Comparison of ENCODE assay signal across 22 cellular contexts in genomic region chr12:84889818-84890217, GRCh38. TPM values are rescaled to one million over a fixed set of nuclear protein-coding genes. Genes with fewer than 3 reads are reported as not detected.
A peak's percentile ranks its signal among the peaks of the same experiment; 100 is the strongest.
DNase-seq lines count a peak whose midpoint lies in the region; ATAC-seq and TF ChIP-seq lines count a peak whose summit lies in the region.
"Had no signal": no experiment of that assay in that cellular context is flagged by ENCODE, and none has a peak within 500 bp of the region (broad histone marks: within the 10 kb centered on the region; RNA-seq: fewer than 3 reads in every experiment).

No MANE protein-coding gene starts in this region.

- H3K9me3 ChIP-seq in SK-N-MC (ENCODE audit: low read depth, low read length): no peaks in the 10 kb centered on the region
- no peaks in the 10 kb centered on the region for H3K9me3 ChIP-seq in right lobe of liver
- H3K9me3 ChIP-seq: A549; BE2C; BLaER1 treated with 17β-estradiol and CSF1 and Interleukin-3, amounts not matched to agents 10 nM and 100 nM had no signal

- H3K36me3 ChIP-seq in SK-N-MC (ENCODE audit: insufficient read depth, low read length): no peaks in the 10 kb centered on the region
- no peaks in the 10 kb centered on the region for H3K36me3 ChIP-seq in right lobe of liver
- H3K36me3 ChIP-seq: BE2C; BLaER1 treated with 17β-estradiol and CSF1 and Interleukin-3, amounts not matched to agents 10 nM and 100 nM had no signal

- H3K4me3 ChIP-seq in SK-N-MC (no peak overlapping the region), right lobe of liver (no peak overlapping the region)
- H3K4me3 ChIP-seq: A549; BLaER1 treated with 17β-estradiol and CSF1 and Interleukin-3, amounts not matched to agents 10 nM and 100 nM; GM23248 had no signal

- DNase-seq in ELR (ENCODE audit: low read depth) (peak; percentile 26), SK-N-MC (ENCODE audit: low read depth, low spot score) (no peak), foreskin keratinocyte (peak in 1 of 2 donors; percentile 34), right lobe of liver (no peak), NCI-H446 (lab: John Stamatoyannopoulos, UW) (no peak)
- DNase-seq: 8988T; ACHN; AML-193; BE2C; CD4-positive, alpha-beta T cell; CD8-positive, alpha-beta memory T cell; DMS 273 treated with DMSO at 0.1 percent for 48 hours; DMS79; EL; GF-D8; GM23248; H7; HCEC 1CT had no signal

- no peaks in the 10 kb centered on the region for H3K27me3 ChIP-seq in foreskin keratinocyte
- H3K27me3 ChIP-seq in right lobe of liver: peaks cover 0 to 3% of the 10 kb centered on the region in 2 donors
- H3K27me3 ChIP-seq: BE2C; BLaER1 treated with 17β-estradiol and CSF1 and Interleukin-3, amounts not matched to agents 10 nM and 100 nM had no signal

- intact Hi-C loops in right lobe of liver (cut with DNase I): loop anchor here (10.0 kb wide), 1 partner anchor 135 kb away; no protein-coding TSS in a partner anchor

- H3K4me1 ChIP-seq in foreskin keratinocyte: peaks cover 5% of the 10 kb centered on the region
- no peaks in the 10 kb centered on the region for H3K4me1 ChIP-seq in right lobe of liver
- H3K4me1 ChIP-seq: A549; BE2C; BLaER1 treated with 17β-estradiol and CSF1 and Interleukin-3, amounts not matched to agents 10 nM and 100 nM had no signal

- no peak for TF ChIP-seq POLR2A in right lobe of liver (IDR thresholded peaks at IDR 0.05)

- 30% methylated on average over 2 of the region's 2 CpGs for WGBS in right lobe of liver (ENCODE audit: insufficient coverage, low coverage, low lambda C conversion rate, missing lambda C conversion rate)

- TF ChIP-seq CTCF in foreskin keratinocyte (conservative IDR thresholded peaks at IDR 0.05) (no peak), right lobe of liver (IDR thresholded peaks at IDR 0.05) (no peak)

- ATAC-seq in foreskin keratinocyte (peak; percentile 61), right lobe of liver (no peak), GM19463 (IDR thresholded peaks at IDR 0.05; ENCODE audit: unreplicated experiment) (no peak)
- ATAC-seq: A549 had no signal

- H3K9ac ChIP-seq in SK-N-MC (ENCODE audit: insufficient read length): no peak overlapping the region
- H3K9ac ChIP-seq: BLaER1 treated with 17β-estradiol and CSF1 and Interleukin-3, amounts not matched to agents 10 nM and 100 nM; GM23248 had no signal

- H3K27ac ChIP-seq in SK-N-MC: peak overlapping the region; percentile 97
- H3K27ac ChIP-seq in foreskin keratinocyte: no peak overlapping the region
- no peak overlapping the region for H3K27ac ChIP-seq in right lobe of liver
- H3K27ac ChIP-seq: A549; BLaER1 treated with 17β-estradiol and CSF1 and Interleukin-3, amounts not matched to agents 10 nM and 100 nM; GM23248 had no signal

RNA-seq across cellular contexts. Expression of gene SLC6A15, which starts 22.8 kb away (rescaled TPM):
- 29.6 and 38.8 TPM in 2 replicates for total RNA-seq in foreskin keratinocyte
- 13.1 and 14.5 TPM in 2 replicates for polyA plus RNA-seq in foreskin keratinocyte
- total RNA-seq in right lobe of liver: not detected
- total RNA-seq: CD4-positive, alpha-beta T cell; CD8-positive, alpha-beta memory T cell had no signal
- polyA plus RNA-seq: CD14-positive monocyte; CD8-positive, alpha-beta memory T cell had no signal

Comparison
In these comparisons a context has a peak if more than half of its experiments do, and no peak if none do; other contexts are left out.
1. RNA of gene SLC6A15, which starts 22.8 kb away (total RNA-seq): 29.6 to 38.8 TPM in foreskin keratinocyte; not detected in right lobe of liver; every median in the first group is over 10 times any median in the second.